Comparison of ENCODE assay signal across 13 cellular contexts in genomic region chr15:65204236-65204930, GRCh38. TPM values are rescaled to one million over a fixed set of nuclear protein-coding genes. Genes with fewer than 3 reads are reported as not detected.
DNase-seq lines count a peak whose midpoint lies in the region; TF ChIP-seq lines count a peak whose summit lies in the region.
"Had no signal": no experiment of that assay in that cellular context is flagged by ENCODE, and none has a peak within 500 bp of the region (broad histone marks: within the 10 kb centered on the region; RNA-seq: fewer than 3 reads in every experiment).

No MANE protein-coding gene starts in this region.

- no peaks in the 10 kb centered on the region for H3K9me3 ChIP-seq in trophoblast cell (ENCODE audit: insufficient read depth, low read depth, low read length)
- H3K9me3 ChIP-seq: BE2C had no signal

- H3K4me2 ChIP-seq in mesendoderm (ENCODE audit: low read length) (no peak overlapping the region), trophoblast cell (ENCODE audit: low read length) (no peak overlapping the region)

- no peak overlapping the region for H4K12ac ChIP-seq in trophoblast cell (ENCODE audit: low read depth, low read length)

- H3K79me1 ChIP-seq in mesendoderm (ENCODE audit: low read length), result no peaks in the 10 kb centered on the region
- no peaks in the 10 kb centered on the region for H3K79me1 ChIP-seq in trophoblast cell (ENCODE audit: low read length)

- TF ChIP-seq RAD21 in Ishikawa (IDR thresholded peaks at IDR 0.05; ENCODE audit: low read depth), result no peak

- H3K79me2 ChIP-seq in mesendoderm (ENCODE audit: control insufficient read depth, insufficient read depth, low read length) (no peaks in the 10 kb centered on the region), trophoblast cell (ENCODE audit: control insufficient read depth, insufficient read depth, low read length, poor library complexity) (no peaks in the 10 kb centered on the region)

- H3K9ac ChIP-seq in mesendoderm (ENCODE audit: low read length) (no peak overlapping the region), trophoblast cell (ENCODE audit: low read length) (no peak overlapping the region)

- TF ChIP-seq EP300 in Ishikawa (IDR thresholded peaks at IDR 0.05; ENCODE audit: borderline replicate concordance), result peak; percentile 63; the same call in 1 of the 2 replicates

- H2BK15ac ChIP-seq in mesendoderm (replicated peaks; ENCODE audit: low read depth), result no peak overlapping the region

- DNase-seq in AG20443 (ENCODE audit: low spot score), result peak; percentile 11
- DNase-seq in mesendoderm, result peak; percentile 42
- peak; percentile 66 to 67 for DNase-seq in trophoblast cell
- DNase-seq in NCI-H2227 treated with DMSO at 0.1 percent for 48 hours (lab: John Stamatoyannopoulos, UW), result no peak
- DNase-seq in NCI-H2029 (lab: John Stamatoyannopoulos, UW), result no peak
- DNase-seq in DMS 273 treated with DMSO at 0.1 percent for 48 hours (lab: John Stamatoyannopoulos, UW), result no peak
- DNase-seq: BE2C; C1 segment of cervical spinal cord; CD4-positive, CD25-positive, alpha-beta regulatory T cell; CD8-positive, alpha-beta memory T cell; COR-L47; H9 had no signal

- no CpG with 5 or more reads among the region's 6 CpGs for WGBS in mesendoderm (ENCODE audit: extremely low coverage, insufficient coverage, low lambda C conversion rate)
- WGBS in trophoblast cell (ENCODE audit: extremely low coverage, insufficient coverage, insufficient read length), result no CpG with 5 or more reads among the region's 6 CpGs

- H4K5ac ChIP-seq in mesendoderm (ENCODE audit: low read length), result no peak overlapping the region

- H3K18ac ChIP-seq in mesendoderm (ENCODE audit: low read length) (no peak overlapping the region), trophoblast cell (ENCODE audit: low read length) (no peak overlapping the region)

- H2AFZ ChIP-seq in trophoblast cell (ENCODE audit: insufficient read depth, low read length, poor library complexity), result no peak overlapping the region

- no peak overlapping the region for H2BK120ac ChIP-seq in mesendoderm (ENCODE audit: low read depth, low read length)
- H2BK120ac ChIP-seq in trophoblast cell (ENCODE audit: insufficient read depth, low read length, poor library complexity), result no peak overlapping the region

- H3K4me1 ChIP-seq in mesendoderm (ENCODE audit: control insufficient read depth, low read depth, low read length) (peaks cover 2% of the 10 kb centered on the region), trophoblast cell (ENCODE audit: control insufficient read depth in 1 of 2, insufficient read depth in 2 of 2, low read length in 2 of 2) (no peaks in the 10 kb centered on the region)

- H2BK5ac ChIP-seq in mesendoderm (ENCODE audit: low read length) (no peak overlapping the region), trophoblast cell (ENCODE audit: low read depth, low read length, poor library complexity) (no peak overlapping the region)

- H3K4ac ChIP-seq in mesendoderm (ENCODE audit: low read depth, low read length) (no peak overlapping the region), trophoblast cell (ENCODE audit: low read depth, low read length) (no peak overlapping the region)

- H3K23ac ChIP-seq in mesendoderm (ENCODE audit: low read length) (no peak overlapping the region), trophoblast cell (ENCODE audit: low read length) (no peak overlapping the region)

- H3K36me3 ChIP-seq in mesendoderm (ENCODE audit: control insufficient read depth, insufficient read depth, low read length) (no peaks in the 10 kb centered on the region), trophoblast cell (ENCODE audit: control insufficient read depth in 1 of 2, insufficient read depth in 2 of 2, low read length in 2 of 2) (no peaks in the 10 kb centered on the region)
- H3K36me3 ChIP-seq: BE2C had no signal

- H3K27ac ChIP-seq in mesendoderm (ENCODE audit: low read depth, low read length) (no peak overlapping the region), trophoblast cell (ENCODE audit: low read depth, low read length) (no peak overlapping the region)

- H2BK12ac ChIP-seq in trophoblast cell (ENCODE audit: low read length), result no peak overlapping the region

- no peak overlapping the region for H4K91ac ChIP-seq in trophoblast cell (ENCODE audit: low read depth, low read length)

- no peak overlapping the region for H3K56ac ChIP-seq in mesendoderm (ENCODE audit: low read length)

- H3K27me3 ChIP-seq in mesendoderm (ENCODE audit: insufficient read depth, low read length, poor library complexity) (no peaks in the 10 kb centered on the region), trophoblast cell (ENCODE audit: insufficient read depth, low read length) (no peaks in the 10 kb centered on the region)
- H3K27me3 ChIP-seq: BE2C had no signal

- H3K14ac ChIP-seq in trophoblast cell (ENCODE audit: low read length), result no peak overlapping the region

- H3K4me3 ChIP-seq in mesendoderm (ENCODE audit: low read length) (no peak overlapping the region), trophoblast cell (ENCODE audit: low read depth, low read length) (no peak overlapping the region)

- no peak overlapping the region for H2AK5ac ChIP-seq in mesendoderm (ENCODE audit: low read length)
- no peak overlapping the region for H2AK5ac ChIP-seq in trophoblast cell (ENCODE audit: low read length)

- no peak overlapping the region for H4K8ac ChIP-seq in mesendoderm (ENCODE audit: low read depth, low read length)
- no peak overlapping the region for H4K8ac ChIP-seq in trophoblast cell (ENCODE audit: low read depth, low read length)

TF ChIP-seq in Ishikawa, 13 proteins besides CTCF, POLR2A, EP300 and RAD21:
- TF ChIP-seq NFIC (IDR thresholded peaks at IDR 0.05) (no peak), FOXM1 (IDR thresholded peaks at IDR 0.05; ENCODE audit: borderline replicate concordance, low read depth) (no peak), EGR1 (IDR thresholded peaks at IDR 0.05) (no peak), TCF12 (IDR thresholded peaks at IDR 0.05; ENCODE audit: low read depth) (no peak), REST (IDR thresholded peaks at IDR 0.05; ENCODE audit: low read depth) (no peak), TEAD4 (IDR thresholded peaks at IDR 0.05) (peak; percentile 34; the same call in 1 of the 2 replicates)

RNA-seq across cellular contexts. Expression of gene CILP, which starts 6.9 kb away (rescaled TPM):
- not detected for polyA plus RNA-seq in mesendoderm (2013, experiment 1 of 2)
- polyA plus RNA-seq in mesendoderm (2013, experiment 2 of 2), result not detected
- polyA plus RNA-seq in trophoblast cell (2013), result 0.03 TPM in 2 replicates
- polyA plus RNA-seq: CD4-positive, CD25-positive, alpha-beta regulatory T cell had no signal

RNA-seq across cellular contexts. Expression of gene CLPX, which starts 19.2 kb away (rescaled TPM):
- polyA plus RNA-seq in mesendoderm (2013, experiment 1 of 2), result 20.4 TPM
- polyA plus RNA-seq in mesendoderm (2013, experiment 2 of 2), result 21.9 TPM
- 25.3 and 28.1 TPM in 2 replicates for polyA plus RNA-seq in trophoblast cell (2013)

Comparison
In these comparisons a context has a peak if more than half of its experiments do, and no peak if none do; other contexts are left out.
1. DNase-seq: peak in AG20443 (single experiment), mesendoderm (single experiment) and trophoblast cell (2 of 2); none in NCI-H2227 treated with DMSO at 0.1 percent for 48 hours (single experiment), NCI-H2029 (single experiment) and DMS 273 treated with DMSO at 0.1 percent for 48 hours (single experiment).